ENCODE assay signal across 17 cellular contexts in genomic region chr5:76514254-76514653, GRCh38.
DNase-seq lines count a peak whose midpoint lies in the region; ATAC-seq, FAIRE-seq and TF ChIP-seq lines count a peak whose summit lies in the region.
"Had no signal": no experiment of that assay in that cellular context is flagged by ENCODE, and none has a peak within 500 bp of the region (broad histone marks: within the 10 kb centered on the region; RNA-seq: fewer than 3 reads in every experiment).

No MANE protein-coding gene starts in this region.

- no peak overlapping the region for H3K4me3 Mint-ChIP-seq in CD8-positive, alpha-beta T cell
- H3K4me3 Mint-ChIP-seq in astrocyte (ENCODE audit: unreplicated experiment) = no peak overlapping the region
- H3K4me3 Mint-ChIP-seq in naive thymus-derived CD4-positive, alpha-beta T cell = peak overlapping the region in 1 of 10 donors; percentile 25

- no peaks in the 10 kb centered on the region for H3K9me3 ChIP-seq in CD8-positive, alpha-beta T cell (ENCODE audit: low read length)
- H3K9me3 ChIP-seq in astrocyte (ENCODE audit: insufficient read depth, low read depth, low read length) = no peaks in the 10 kb centered on the region
- H3K9me3 ChIP-seq in naive thymus-derived CD4-positive, alpha-beta T cell (ENCODE audit: control insufficient read depth in 2 of 3, low read length in 3 of 3) = no peaks in the 10 kb centered on the region
- no peaks in the 10 kb centered on the region for H3K9me3 ChIP-seq in MG63
- H3K9me3 ChIP-seq: Peyer's patch had no signal

- peak overlapping the region; percentile 1 for H3K27ac Mint-ChIP-seq in CD8-positive, alpha-beta T cell
- H3K27ac Mint-ChIP-seq in astrocyte (ENCODE audit: unreplicated experiment) = peak overlapping the region; percentile 1
- peak overlapping the region in 5 of 9 donors; percentile 3 to 26 (median 10) for H3K27ac Mint-ChIP-seq in naive thymus-derived CD4-positive, alpha-beta T cell

- no peak for TF ChIP-seq CTCF in CD8-positive, alpha-beta T cell (IDR thresholded peaks at IDR 0.05)
- TF ChIP-seq CTCF in astrocyte (IDR thresholded peaks at IDR 0.05; ENCODE audit: insufficient read depth, low read depth, low read length) (no peak), D721Med (IDR thresholded peaks at IDR 0.05; ENCODE audit: insufficient read depth, missing control alignments) (no peak)

- no peaks in the 10 kb centered on the region for H3K36me3 ChIP-seq in CD8-positive, alpha-beta T cell (ENCODE audit: insufficient read depth, low read length)
- H3K36me3 ChIP-seq in astrocyte (ENCODE audit: insufficient read depth, low read length) = no peaks in the 10 kb centered on the region
- no peaks in the 10 kb centered on the region for H3K36me3 ChIP-seq in naive thymus-derived CD4-positive, alpha-beta T cell (ENCODE audit: control insufficient read depth in 2 of 3, insufficient read depth in 3 of 3, low read length in 3 of 3)
- no peaks in the 10 kb centered on the region for H3K36me3 ChIP-seq in MG63
- H3K36me3 ChIP-seq: Peyer's patch had no signal

- H3K4me3 ChIP-seq in CD8-positive, alpha-beta T cell (ENCODE audit: low read depth, low read length) = no peak overlapping the region
- H3K4me3 ChIP-seq in astrocyte (ENCODE audit: insufficient read depth, low read depth, low read length) (no peak overlapping the region), MG63 (no peak overlapping the region)
- H3K4me3 ChIP-seq in naive thymus-derived CD4-positive, alpha-beta T cell (ENCODE audit: low read length) = no peak overlapping the region
- H3K4me3 ChIP-seq: BLaER1 treated with 17β-estradiol and CSF1 and Interleukin-3, amounts not matched to agents 10 nM and 100 nM; Peyer's patch had no signal

- H3K79me2 ChIP-seq in astrocyte (ENCODE audit: insufficient read depth, low read length) = no peaks in the 10 kb centered on the region

- no peaks in the 10 kb centered on the region for H4K20me1 ChIP-seq in astrocyte (ENCODE audit: insufficient read depth, low read length)

- FAIRE-seq in astrocyte (lab: Jason Lieb, UNC) (no peak), D721Med (lab: Jason Lieb, UNC) (no peak)
- FAIRE-seq: GM19239 had no signal

- DNase-seq in CD8-positive, alpha-beta T cell = no peak
- DNase-seq in ELF-1 (ENCODE audit: low read depth, low spot score) (peak; percentile 64), astrocyte (ENCODE audit: low read depth) (no peak), MG63 (no peak), D721Med (ENCODE audit: insufficient read length, low spot score) (no peak), HT-29 (ENCODE audit: low spot score) (no peak)
- DNase-seq in naive thymus-derived CD4-positive, alpha-beta T cell = no peak
- DNase-seq: DND-41, GF-D8, KBM-7, NCI-H1048, NCI-H446 treated with DMSO at 0.1 percent for 48 hours, NCI-H774, Peyer's patch, Right ventricle myocardium superior had no signal

- intact Hi-C loops in CD8-positive, alpha-beta T cell (cut with DNase I, micrococcal nuclease) = no loop called here
- intact Hi-C loops in naive thymus-derived CD4-positive, alpha-beta T cell (cut with micrococcal nuclease) = no loop called here

- no peak overlapping the region for H3K27ac ChIP-seq in CD8-positive, alpha-beta T cell (ENCODE audit: low read depth, low read length)
- no peak overlapping the region for H3K27ac ChIP-seq in astrocyte (ENCODE audit: low read depth, low read length)
- no peak overlapping the region for H3K27ac ChIP-seq in naive thymus-derived CD4-positive, alpha-beta T cell (ENCODE audit: low read depth, low read length)
- H3K27ac ChIP-seq: BLaER1 treated with 17β-estradiol and CSF1 and Interleukin-3, amounts not matched to agents 10 nM and 100 nM; Peyer's patch had no signal

- POLR2A ChIA-PET in CD8-positive, alpha-beta T cell (lab: Charles Lee) = interaction anchor here (1.2 kb wide), 1 partner anchor 111 kb away, joined by 3 read pairs; no protein-coding TSS in a partner anchor
- POLR2A ChIA-PET in naive thymus-derived CD4-positive, alpha-beta T cell (lab: Charles Lee) = interaction anchor here (0.7 kb wide), 1 partner anchor 28 kb away, joined by 3 read pairs; no protein-coding TSS in a partner anchor

- H3K9me3 Mint-ChIP-seq in CD8-positive, alpha-beta T cell = no peaks in the 10 kb centered on the region
- no peaks in the 10 kb centered on the region for H3K9me3 Mint-ChIP-seq in astrocyte (ENCODE audit: unreplicated experiment)
- H3K9me3 Mint-ChIP-seq in naive thymus-derived CD4-positive, alpha-beta T cell = peaks cover 0 to 11% (median 3%) of the 10 kb centered on the region in 11 donors

- H3K4me1 ChIP-seq in CD8-positive, alpha-beta T cell (ENCODE audit: insufficient read depth, low read length) = no peaks in the 10 kb centered on the region
- H3K4me1 ChIP-seq in astrocyte (ENCODE audit: insufficient read depth, low read length) = no peaks in the 10 kb centered on the region
- H3K4me1 ChIP-seq in naive thymus-derived CD4-positive, alpha-beta T cell (ENCODE audit: control insufficient read depth in 2 of 2, insufficient read depth in 2 of 2, low read length in 2 of 2) = no peaks in the 10 kb centered on the region
- H3K4me1 ChIP-seq: Peyer's patch had no signal

- H3K36me3 Mint-ChIP-seq in CD8-positive, alpha-beta T cell = peaks cover 13% of the 10 kb centered on the region
- H3K36me3 Mint-ChIP-seq in astrocyte (ENCODE audit: low read depth, unreplicated experiment) = peaks cover under 1% of the 10 kb centered on the region
- H3K36me3 Mint-ChIP-seq in naive thymus-derived CD4-positive, alpha-beta T cell = peaks cover 5 to 38% (median 26%) of the 10 kb centered on the region in 5 donors

- no peak overlapping the region for H2AFZ ChIP-seq in astrocyte (ENCODE audit: low read depth, low read length)

- no peaks in the 10 kb centered on the region for H3K27me3 ChIP-seq in CD8-positive, alpha-beta T cell (ENCODE audit: insufficient read depth, low read length)
- no peaks in the 10 kb centered on the region for H3K27me3 ChIP-seq in astrocyte (ENCODE audit: insufficient read depth, low read length)
- no peaks in the 10 kb centered on the region for H3K27me3 ChIP-seq in naive thymus-derived CD4-positive, alpha-beta T cell (ENCODE audit: control insufficient read depth in 2 of 2, insufficient read depth in 2 of 2, low read length in 2 of 2)
- no peaks in the 10 kb centered on the region for H3K27me3 ChIP-seq in MG63
- H3K27me3 ChIP-seq: BLaER1 treated with 17β-estradiol and CSF1 and Interleukin-3, amounts not matched to agents 10 nM and 100 nM; Peyer's patch had no signal

- H3K9ac ChIP-seq in astrocyte (ENCODE audit: low read length) = no peak overlapping the region
- H3K9ac ChIP-seq: BLaER1 treated with 17β-estradiol and CSF1 and Interleukin-3, amounts not matched to agents 10 nM and 100 nM had no signal

- H3K4me1 Mint-ChIP-seq in CD8-positive, alpha-beta T cell (ENCODE audit: low read depth) = peaks cover 18% of the 10 kb centered on the region
- peaks cover 9% of the 10 kb centered on the region for H3K4me1 Mint-ChIP-seq in astrocyte (ENCODE audit: low read depth, unreplicated experiment)
- peaks cover 11 to 46% (median 27%) of the 10 kb centered on the region in 7 donors for H3K4me1 Mint-ChIP-seq in naive thymus-derived CD4-positive, alpha-beta T cell

- ATAC-seq in CD8-positive, alpha-beta T cell = no peak
- no peak for ATAC-seq in naive thymus-derived CD4-positive, alpha-beta T cell

- CTCF ChIA-PET in CD8-positive, alpha-beta T cell (lab: Charles Lee) = interaction anchor here (0.8 kb wide), 1 partner anchor 13 kb away, joined by 3 read pairs; no protein-coding TSS in a partner anchor
- CTCF ChIA-PET in naive thymus-derived CD4-positive, alpha-beta T cell (lab: Charles Lee) = interaction anchor here (0.7 to 1.2 kb wide), 3 partner anchors 12 to 217 kb away, joined by 3 to 5 read pairs (median 3); no protein-coding TSS in a partner anchor

- no peak overlapping the region for H3K4me2 ChIP-seq in astrocyte (ENCODE audit: low read length)
- H3K4me2 ChIP-seq: BLaER1 treated with 17β-estradiol and CSF1 and Interleukin-3, amounts not matched to agents 10 nM and 100 nM had no signal

- H3K27me3 Mint-ChIP-seq in CD8-positive, alpha-beta T cell (ENCODE audit: low read depth) = no peaks in the 10 kb centered on the region
- peaks cover 2% of the 10 kb centered on the region for H3K27me3 Mint-ChIP-seq in astrocyte (ENCODE audit: low read depth, unreplicated experiment)
- H3K27me3 Mint-ChIP-seq in naive thymus-derived CD4-positive, alpha-beta T cell = no peaks in the 10 kb centered on the region
